ENCODE assay signal across 8 cellular contexts in the genomic region with DNA sequence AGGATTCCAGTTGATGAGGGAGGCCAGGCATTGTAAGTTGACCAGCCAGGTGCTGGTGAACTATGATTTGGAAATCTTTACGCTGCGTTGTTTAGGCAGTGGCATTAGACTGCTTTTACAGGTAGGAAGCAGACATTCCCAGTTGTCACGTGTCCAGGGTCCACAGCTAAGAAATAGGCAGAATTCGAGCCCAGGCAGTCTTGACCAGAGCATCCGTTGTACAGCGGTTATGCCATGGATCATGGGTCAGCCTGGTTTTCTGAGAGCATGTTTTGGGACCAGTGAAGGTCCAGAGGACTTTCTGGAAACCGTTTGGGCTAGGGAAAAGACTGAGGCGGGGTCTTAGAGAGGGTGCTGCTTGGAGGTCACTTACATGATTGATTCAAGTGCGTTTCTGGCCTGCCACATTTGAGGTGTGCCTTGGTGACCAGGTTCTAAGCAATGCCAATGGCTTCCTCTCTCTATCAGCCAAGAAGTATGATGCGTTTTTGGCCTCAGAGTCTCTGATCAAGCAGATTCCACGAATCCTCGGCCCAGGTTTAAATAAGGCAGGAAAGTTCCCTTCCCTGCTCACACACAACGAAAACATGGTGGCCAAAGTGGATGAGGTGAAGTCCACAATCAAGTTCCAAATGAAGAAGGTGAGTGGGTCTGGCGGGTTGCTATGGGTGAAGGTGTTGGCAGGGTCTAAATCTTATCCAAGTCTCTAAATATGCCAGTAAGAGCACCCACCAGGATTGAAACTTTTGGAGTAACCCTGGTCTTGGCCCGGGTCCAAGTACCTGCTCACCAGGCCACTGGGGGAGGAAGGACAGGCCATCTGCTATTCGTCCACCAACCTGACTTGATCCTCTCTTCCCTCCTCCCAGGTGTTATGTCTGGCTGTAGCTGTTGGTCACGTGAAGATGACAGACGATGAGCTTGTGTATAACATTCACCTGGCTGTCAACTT. TPM values are rescaled to one million over a fixed set of nuclear protein-coding genes. Genes with fewer than 3 reads are reported as not detected.
DNase-seq lines count a peak whose midpoint lies in the region; ATAC-seq, FAIRE-seq and TF ChIP-seq lines count a peak whose summit lies in the region.

No MANE protein-coding gene starts in this region.

- H2AFZ ChIP-seq in KMS-11 (ENCODE audit: low read depth), result no peak overlapping the region
- no peak overlapping the region for H2AFZ ChIP-seq in astrocyte (ENCODE audit: low read depth, low read length)

- no peak overlapping the region for H3K4me3 ChIP-seq in KMS-11 (IDR thresholded peaks at IDR 0.05; ENCODE audit: insufficient read depth, low read depth, low read length)
- H3K4me3 ChIP-seq in astrocyte (ENCODE audit: insufficient read depth, low read depth, low read length), result peak overlapping the region; percentile 99
- H3K4me3 ChIP-seq in lower leg skin (ENCODE audit: low read depth, poor library complexity, severe bottlenecking), result peak overlapping the region; percentile 90

- intact Hi-C loops in CD4-positive, alpha-beta T cell (cut with DNase I, micrococcal nuclease), result loop anchor here (2.0 to 5.0 kb wide), 3 partner anchors 27 to 267 kb away; partner anchors contain the start of genes ARMC12 (in 2 of the 2) and TEAD3 (in 1 of the 2)
- intact Hi-C loops in lower leg skin (cut with DNase I; ENCODE audit: low total_unique reads), result loop anchor here (5.0 kb wide), 1 partner anchor 128 kb away; the partner anchor contains the start of gene PPARD

- no peaks in the 10 kb centered on the region for H3K9me3 ChIP-seq in CD4-positive, alpha-beta T cell (ENCODE audit: control insufficient read depth, low read length)
- H3K9me3 ChIP-seq in astrocyte (ENCODE audit: insufficient read depth, low read depth, low read length), result no peaks in the 10 kb centered on the region

- H3K27me3 ChIP-seq in CD4-positive, alpha-beta T cell (ENCODE audit: control insufficient read depth, insufficient read depth, low read length), result no peaks in the 10 kb centered on the region
- H3K27me3 ChIP-seq in KMS-11 (ENCODE audit: insufficient read depth, low read depth) (no peaks in the 10 kb centered on the region; the same call in 1 of the 2 replicates), astrocyte (ENCODE audit: insufficient read depth, low read length) (no peaks in the 10 kb centered on the region)

- CTCF ChIA-PET in CD4-positive, alpha-beta T cell (lab: Charles Lee), result interaction anchor here (0.5 to 0.6 kb wide), 2 partner anchors 129 kb away, joined by 3 to 4 read pairs; no protein-coding TSS in a partner anchor

- H3K4me1 ChIP-seq in KMS-11 (ENCODE audit: low read depth, poor library complexity, severe bottlenecking) (peaks cover 24% of the 10 kb centered on the region), astrocyte (ENCODE audit: insufficient read depth, low read length) (peaks cover 24% of the 10 kb centered on the region)

- H3K27me3 Mint-ChIP-seq in CD4-positive, alpha-beta T cell, result no peaks in the 10 kb centered on the region
- no peaks in the 10 kb centered on the region for H3K27me3 Mint-ChIP-seq in astrocyte (ENCODE audit: low read depth, unreplicated experiment)

- peak overlapping the region; percentile 65 for H3K4me2 ChIP-seq in KMS-11
- peak overlapping the region; percentile 98 for H3K4me2 ChIP-seq in astrocyte (ENCODE audit: low read length)

- H3K36me3 Mint-ChIP-seq in CD4-positive, alpha-beta T cell (ENCODE audit: low read depth), result peaks cover 55% of the 10 kb centered on the region
- H3K36me3 Mint-ChIP-seq in astrocyte (ENCODE audit: low read depth, unreplicated experiment), result peaks cover 27% of the 10 kb centered on the region

- H3K4me3 Mint-ChIP-seq in CD4-positive, alpha-beta T cell, result peak overlapping the region; percentile 99
- H3K4me3 Mint-ChIP-seq in astrocyte (ENCODE audit: unreplicated experiment), result peak overlapping the region; percentile 100

- H4K20me1 ChIP-seq in KMS-11 (ENCODE audit: insufficient read depth), result peaks cover 33% of the 10 kb centered on the region
- H4K20me1 ChIP-seq in astrocyte (ENCODE audit: insufficient read depth, low read length), result peaks cover 64% of the 10 kb centered on the region

- no peak for TF ChIP-seq CTCF in CD4-positive, alpha-beta T cell (IDR thresholded peaks at IDR 0.05)
- no peak for TF ChIP-seq CTCF in KMS-11 (conservative IDR thresholded peaks at IDR 0.05; ENCODE audit: low read depth, low read length)
- TF ChIP-seq CTCF in astrocyte (IDR thresholded peaks at IDR 0.05; ENCODE audit: insufficient read depth, low read depth, low read length), result no peak
- TF ChIP-seq CTCF in lower leg skin (IDR thresholded peaks at IDR 0.05), result no peak

- H3K27ac ChIP-seq in CD4-positive, alpha-beta T cell (ENCODE audit: low read depth, low read length), result peak overlapping the region; percentile 65
- peak overlapping the region; percentile 98 for H3K27ac ChIP-seq in KMS-11
- peak overlapping the region; percentile 88 for H3K27ac ChIP-seq in astrocyte (ENCODE audit: low read depth, low read length)

- no peak for TF ChIP-seq POLR2A in lower leg skin (IDR thresholded peaks at IDR 0.05)

- no peaks in the 10 kb centered on the region for H3K9me3 Mint-ChIP-seq in CD4-positive, alpha-beta T cell
- H3K9me3 Mint-ChIP-seq in astrocyte (ENCODE audit: unreplicated experiment), result peaks cover 7% of the 10 kb centered on the region

- peaks cover 33% of the 10 kb centered on the region for H3K79me2 ChIP-seq in KMS-11 (ENCODE audit: insufficient read depth, low read depth)
- peaks cover 49% of the 10 kb centered on the region for H3K79me2 ChIP-seq in astrocyte (ENCODE audit: insufficient read depth, low read length)

- H3K27ac Mint-ChIP-seq in CD4-positive, alpha-beta T cell, result peak overlapping the region; percentile 100
- H3K27ac Mint-ChIP-seq in astrocyte (ENCODE audit: unreplicated experiment), result peak overlapping the region; percentile 85

- DNase-seq in CD4-positive, alpha-beta T cell, result no peak
- DNase-seq in astrocyte (ENCODE audit: low read depth) (no peak), lower leg skin (ENCODE audit: low spot score in 2 of 2) (no peak), urothelium cell line (ENCODE audit: low spot score) (peak; percentile 41), nucleus accumbens (lab: John Stamatoyannopoulos, UW) (no peak), Ammon's horn (ENCODE audit: low spot score) (no peak)

- FAIRE-seq in astrocyte (lab: Jason Lieb, UNC) (no peak), urothelium cell line (lab: Jason Lieb, UNC) (no peak)

- POLR2A ChIA-PET in CD4-positive, alpha-beta T cell (lab: Charles Lee), result interaction anchor here (0.7 to 3.1 kb wide), 8 partner anchors 8 to 262 kb away, joined by 3 to 32 read pairs (median 4); partner anchors contain the start of genes FANCE and TEAD3

- WGBS in lower leg skin, 2 donors, result 42 to 50% methylated on average over 18 of the region's 18 CpGs

- H3K4me1 Mint-ChIP-seq in CD4-positive, alpha-beta T cell (ENCODE audit: low read depth), result peaks cover 42% of the 10 kb centered on the region
- H3K4me1 Mint-ChIP-seq in astrocyte (ENCODE audit: low read depth, unreplicated experiment), result peaks cover 9% of the 10 kb centered on the region

- H3K9ac ChIP-seq in KMS-11 (peak overlapping the region; percentile 100), astrocyte (ENCODE audit: low read length) (peak overlapping the region; percentile 94)

- no peak for ATAC-seq in CD4-positive, alpha-beta T cell (ENCODE audit: poor library complexity)
- ATAC-seq in HG02885 (IDR thresholded peaks at IDR 0.05; ENCODE audit: poor library complexity, unreplicated experiment), result no peak

- H3K36me3 ChIP-seq in KMS-11 (ENCODE audit: insufficient read depth) (peaks cover 30% of the 10 kb centered on the region), astrocyte (ENCODE audit: insufficient read depth, low read length) (peaks cover 33% of the 10 kb centered on the region)

RNA-seq across cellular contexts. Expression of gene RPL10A, which starts 1.8 kb away (rescaled TPM):
- total RNA-seq in CD4-positive, alpha-beta T cell, result 1,000 to 10,000 TPM; 2,453 to 2,464 TPM
- 818 and 887 TPM in 2 replicates for total RNA-seq in astrocyte
- total RNA-seq in lower leg skin, result 1,000 to 10,000 TPM; 1,714 to 2,467 (median 2,118) TPM

RNA-seq across cellular contexts. Expression of gene FANCE, which starts 17.8 kb away (rescaled TPM):
- total RNA-seq in CD4-positive, alpha-beta T cell, result 1 to 10 TPM; 1.6 to 1.7 TPM
- 2.9 and 3.1 TPM in 2 replicates for total RNA-seq in astrocyte
- total RNA-seq in lower leg skin, result 10 to 100 TPM; 17.5 to 36.7 (median 34.2) TPM

RNA-seq across cellular contexts. Expression of gene TEAD3, which starts 26.9 kb away (rescaled TPM):
- under 1 TPM in 1 of 2 experiments, not detected in 1; 0.11 TPM for total RNA-seq in CD4-positive, alpha-beta T cell
- total RNA-seq in astrocyte (73.3 and 75.5 TPM in 2 replicates), lower leg skin (10 to 100 TPM; 51.3 to 73.2 (median 56.8) TPM)

RNA-seq across cellular contexts. Expression of gene TULP1, which starts 42.7 kb away (rescaled TPM):
- not detected for total RNA-seq in CD4-positive, alpha-beta T cell
- total RNA-seq in astrocyte, result not detected in 2 replicates
- under 1 TPM in 2 of 4 donors, not detected in 2; 0.61 to 0.65 TPM for total RNA-seq in lower leg skin

Comparison
In these comparisons a context has a peak if more than half of its experiments do, and no peak if none do; other contexts are left out.
1. RNA of gene TEAD3, which starts 26.9 kb away (total RNA-seq): 73.3 to 75.5 TPM in astrocyte and 51.3 to 73.2 TPM in lower leg skin; 0.11 TPM in CD4-positive, alpha-beta T cell; every median in the first group is over 10 times any median in the second.
2. Peak in every context shown above with its lines, with median percentiles within 50 percentile points of each other: H3K27ac ChIP-seq.